In genomic region chr18:46247938-46248337, GRCh38 we compare ENCODE assay signal across 14 cellular contexts.
DNase-seq lines count a peak whose midpoint lies in the region; ATAC-seq and TF ChIP-seq lines count a peak whose summit lies in the region.
"Had no signal": no experiment of that assay in that cellular context is flagged by ENCODE, and none has a peak within 500 bp of the region (broad histone marks: within the 10 kb centered on the region; RNA-seq: fewer than 3 reads in every experiment).

No MANE protein-coding gene starts in this region.

- H3K4me1 ChIP-seq in H9 (ENCODE audit: insufficient read depth, low read length) = peaks cover 4% of the 10 kb centered on the region; the same call in 1 of the 2 replicates

- intact Hi-C loops in CD4-positive, alpha-beta T cell (cut with DNase I, micrococcal nuclease) = loop anchor here in 1 of 2 experiments (10.0 kb wide), 1 partner anchor 563 kb away; no protein-coding TSS in a partner anchor

- peaks cover 26% of the 10 kb centered on the region for H3K36me3 Mint-ChIP-seq in CD4-positive, alpha-beta T cell (ENCODE audit: low read depth)
- H3K36me3 Mint-ChIP-seq in H9 (ENCODE audit: insufficient read depth in 1 of 3, low read depth in 3 of 3) (peaks cover 0 to 2% (median 0%) of the 10 kb centered on the region in 3 experiments; a peak in 1 of 7 replicates), mesothelial cell of epicardium (no peaks in the 10 kb centered on the region)
- H3K36me3 Mint-ChIP-seq in activated CD8-positive, alpha-beta T cell treated with anti-CD3 and anti-CD28 coated beads, Interleukin-2, amount 10 ng/mL, durations not matched to agents 7 days and 5 days (ENCODE audit: low read depth) = peaks cover 61% of the 10 kb centered on the region

- no peak overlapping the region for H4K8ac ChIP-seq in H9 (replicated peaks; ENCODE audit: insufficient read length, low read depth, low read length)

- POLR2A ChIA-PET in CD4-positive, alpha-beta T cell (lab: Charles Lee) = no interaction called here
- POLR2A ChIA-PET in activated CD8-positive, alpha-beta T cell treated with anti-CD3 and anti-CD28 coated beads, Interleukin-2, amount 10 ng/mL, durations not matched to agents 7 days and 5 days (lab: Charles Lee) = interaction anchor here (0.9 kb wide), 1 partner anchor 75 kb away, joined by 6 read pairs; a partner anchor contains a TSS

- no peaks in the 10 kb centered on the region for H3K79me1 ChIP-seq in H9 (ENCODE audit: insufficient read depth, low read depth, low read length, poor library complexity, severe bottlenecking)

- no peak overlapping the region for H2BK5ac ChIP-seq in H9 (ENCODE audit: insufficient read length, low read length)

- TF ChIP-seq CTCF in CD4-positive, alpha-beta T cell (IDR thresholded peaks at IDR 0.05) = no peak
- TF ChIP-seq CTCF in H9 (conservative IDR thresholded peaks at IDR 0.05) (no peak), mesothelial cell of epicardium (IDR thresholded peaks at IDR 0.05; ENCODE audit: unreplicated experiment) (no peak)

- DNase-seq in CD4-positive, alpha-beta T cell = no peak
- DNase-seq in H9 (no peak), mesothelial cell of epicardium (ENCODE audit: low spot score in 2 of 2, unreplicated experiment in 2 of 2) (no peak), RKO (ENCODE audit: low spot score) (no peak), NOMO-1 treated with dmso at 0.1 percent for 144 hours (lab: John Stamatoyannopoulos, UW; ENCODE audit: unreplicated experiment) (no peak), NCI-H524 (lab: John Stamatoyannopoulos, UW) (no peak)
- no peak for DNase-seq in activated CD8-positive, alpha-beta T cell treated with anti-CD3 and anti-CD28 coated beads, Interleukin-2, amount 10 ng/mL, durations not matched to agents 7 days and 5 days
- DNase-seq: activated CD8-positive, alpha-beta memory T cell treated with anti-CD3 and anti-CD28 coated beads, Interleukin-2, amount 10 ng/mL, durations not matched to agents 7 days and 5 days; AML-193; effector memory CD4-positive, alpha-beta T cell; NCI-H2227 treated with DMSO at 0.1 percent for 48 hours had no signal

- no peaks in the 10 kb centered on the region for H3K9me3 ChIP-seq in CD4-positive, alpha-beta T cell (ENCODE audit: control insufficient read depth, low read length)
- no peaks in the 10 kb centered on the region for H3K9me3 ChIP-seq in H9 (ENCODE audit: control insufficient read depth, low read depth, low read length)
- H3K9me3 ChIP-seq: SJSA1 had no signal

- H3K27ac Mint-ChIP-seq in CD4-positive, alpha-beta T cell = peak overlapping the region; percentile 86
- H3K27ac Mint-ChIP-seq in H9 (peak overlapping the region; percentile 38 to 58 (median 41); a peak in 5 of 7 replicates), mesothelial cell of epicardium (peak overlapping the region; percentile 19)
- peak overlapping the region; percentile 80 for H3K27ac Mint-ChIP-seq in activated CD8-positive, alpha-beta T cell treated with anti-CD3 and anti-CD28 coated beads, Interleukin-2, amount 10 ng/mL, durations not matched to agents 7 days and 5 days

- no peaks in the 10 kb centered on the region for H3K27me3 ChIP-seq in CD4-positive, alpha-beta T cell (ENCODE audit: control insufficient read depth, insufficient read depth, low read length)
- no peaks in the 10 kb centered on the region for H3K27me3 ChIP-seq in H9 (ENCODE audit: insufficient read depth, low read length)
- H3K27me3 ChIP-seq: SJSA1 had no signal

- peak overlapping the region; percentile 33 for H3K27ac ChIP-seq in CD4-positive, alpha-beta T cell (ENCODE audit: low read depth, low read length)
- H3K27ac ChIP-seq in H9 (ENCODE audit: insufficient read length, low read depth, low read length) = no peak overlapping the region
- H3K27ac ChIP-seq: SJSA1 had no signal

- CTCF ChIA-PET in CD4-positive, alpha-beta T cell (lab: Charles Lee) = interaction anchor here (3.5 kb wide), 1 partner anchor 74 kb away, joined by 10 read pairs; a partner anchor contains a TSS
- CTCF ChIA-PET in activated CD8-positive, alpha-beta T cell treated with anti-CD3 and anti-CD28 coated beads, Interleukin-2, amount 10 ng/mL, durations not matched to agents 7 days and 5 days (lab: Charles Lee) = interaction anchor here (1.3 to 1.7 kb wide), 2 partner anchors 34 to 75 kb away, joined by 4 to 6 read pairs; a partner anchor contains a TSS

- no peak overlapping the region for H3K4me2 ChIP-seq in H9 (ENCODE audit: insufficient read depth, insufficient read length, low read length)

- H2BK120ac ChIP-seq in H9 (ENCODE audit: low read depth, low read length, poor library complexity, severe bottlenecking) = no peak overlapping the region

- ATAC-seq in CD4-positive, alpha-beta T cell (ENCODE audit: poor library complexity) = no peak
- ATAC-seq in activated CD8-positive, alpha-beta T cell treated with anti-CD3 and anti-CD28 coated beads, Interleukin-2, amount 10 ng/mL, durations not matched to agents 7 days and 5 days = no peak
- no peak for ATAC-seq in GM21390 (IDR thresholded peaks at IDR 0.05; ENCODE audit: unreplicated experiment)
- ATAC-seq: activated CD8-positive, alpha-beta memory T cell treated with anti-CD3 and anti-CD28 coated beads, Interleukin-2, amount 10 ng/mL, durations not matched to agents 7 days and 5 days; left lobe of liver had no signal

- H3K18ac ChIP-seq in H9 (ENCODE audit: insufficient read length, low read depth, low read length) = no peak overlapping the region

- no peak overlapping the region for H3K14ac ChIP-seq in H9 (ENCODE audit: insufficient read depth, low read length)

- no peaks in the 10 kb centered on the region; the same call in 1 of the 2 replicates for H3K79me2 ChIP-seq in H9 (ENCODE audit: insufficient read depth, low read length)

- no peaks in the 10 kb centered on the region for H3K23me2 ChIP-seq in H9 (ENCODE audit: insufficient read length, low read depth, low read length, poor library complexity, severe bottlenecking)

- no peak overlapping the region for H4K91ac ChIP-seq in H9 (ENCODE audit: insufficient read length, low read depth, low read length)

- no peaks in the 10 kb centered on the region for H4K20me1 ChIP-seq in H9 (ENCODE audit: control insufficient read depth, insufficient read depth, insufficient read length)

- peaks cover 59% of the 10 kb centered on the region for H3K4me1 Mint-ChIP-seq in CD4-positive, alpha-beta T cell (ENCODE audit: low read depth)
- H3K4me1 Mint-ChIP-seq in H9 = peaks cover 36 to 42% of the 10 kb centered on the region in 2 experiments
- H3K4me1 Mint-ChIP-seq in activated CD8-positive, alpha-beta T cell treated with anti-CD3 and anti-CD28 coated beads, Interleukin-2, amount 10 ng/mL, durations not matched to agents 7 days and 5 days (ENCODE audit: low read depth) = peaks cover 58% of the 10 kb centered on the region
- H3K4me1 Mint-ChIP-seq in mesothelial cell of epicardium = peaks cover 25% of the 10 kb centered on the region

- no peak overlapping the region for H4K5ac ChIP-seq in H9 (ENCODE audit: insufficient read length, low read depth, low read length)

- no CpG with 5 or more reads among the region's 3 CpGs for WGBS in H9 (ENCODE audit: extremely low coverage, insufficient read length, low lambda C conversion rate)

- no peak overlapping the region for H2AK5ac ChIP-seq in H9 (ENCODE audit: insufficient read length, low read length)

- no peak overlapping the region for H2BK12ac ChIP-seq in H9 (ENCODE audit: insufficient read length, low read depth, low read length)

- H2BK20ac ChIP-seq in H9 (ENCODE audit: low read depth, low read length, poor library complexity, severe bottlenecking) = no peak overlapping the region

- H3K27me3 Mint-ChIP-seq in CD4-positive, alpha-beta T cell = no peaks in the 10 kb centered on the region
- no peaks in the 10 kb centered on the region for H3K27me3 Mint-ChIP-seq in H9 (ENCODE audit: low read depth)
- no peaks in the 10 kb centered on the region for H3K27me3 Mint-ChIP-seq in activated CD8-positive, alpha-beta T cell treated with anti-CD3 and anti-CD28 coated beads, Interleukin-2, amount 10 ng/mL, durations not matched to agents 7 days and 5 days (ENCODE audit: low read depth)
- no peaks in the 10 kb centered on the region for H3K27me3 Mint-ChIP-seq in mesothelial cell of epicardium (ENCODE audit: low read depth)
- H3K27me3 Mint-ChIP-seq: activated CD8-positive, alpha-beta memory T cell treated with anti-CD3 and anti-CD28 coated beads, Interleukin-2, amount 10 ng/mL, durations not matched to agents 7 days and 5 days had no signal

- H3K9me3 Mint-ChIP-seq in CD4-positive, alpha-beta T cell = no peaks in the 10 kb centered on the region
- H3K9me3 Mint-ChIP-seq in H9 (no peaks in the 10 kb centered on the region), mesothelial cell of epicardium (no peaks in the 10 kb centered on the region)
- no peaks in the 10 kb centered on the region for H3K9me3 Mint-ChIP-seq in activated CD8-positive, alpha-beta T cell treated with anti-CD3 and anti-CD28 coated beads, Interleukin-2, amount 10 ng/mL, durations not matched to agents 7 days and 5 days (ENCODE audit: insufficient read depth)

- no peak overlapping the region for H3K4ac ChIP-seq in H9 (ENCODE audit: low read depth, low read length)

- no peak overlapping the region for H2AFZ ChIP-seq in H9 (ENCODE audit: low read length)

- H3K23ac ChIP-seq in H9 (ENCODE audit: insufficient read length, low read depth, low read length) = no peak overlapping the region

- H2BK15ac ChIP-seq in H9 (ENCODE audit: low read depth, low read length) = no peak overlapping the region

- H3T11ph ChIP-seq in H9 (ENCODE audit: low read length) = no peak overlapping the region

- H3K4me3 Mint-ChIP-seq in CD4-positive, alpha-beta T cell = peak overlapping the region; percentile 35
- no peak overlapping the region for H3K4me3 Mint-ChIP-seq in H9
- H3K4me3 Mint-ChIP-seq in activated CD8-positive, alpha-beta T cell treated with anti-CD3 and anti-CD28 coated beads, Interleukin-2, amount 10 ng/mL, durations not matched to agents 7 days and 5 days = no peak overlapping the region
- H3K4me3 Mint-ChIP-seq in mesothelial cell of epicardium = no peak overlapping the region
- H3K4me3 Mint-ChIP-seq: activated CD8-positive, alpha-beta memory T cell treated with anti-CD3 and anti-CD28 coated beads, Interleukin-2, amount 10 ng/mL, durations not matched to agents 7 days and 5 days had no signal

- no peak overlapping the region for H3K9ac ChIP-seq in H9 (ENCODE audit: extremely low read depth, insufficient read length, low read length)

- no peak overlapping the region for H3K56ac ChIP-seq in H9 (ENCODE audit: insufficient read length, low read depth, low read length)

Comparison
In these comparisons a context has a peak if more than half of its experiments do, and no peak if none do; other contexts are left out.
1. H3K27ac Mint-ChIP-seq: peak in every context shown above with its lines; median percentile 86 in CD4-positive, alpha-beta T cell; 80 in activated CD8-positive, alpha-beta T cell treated with anti-CD3 and anti-CD28 coated beads, Interleukin-2, amount 10 ng/mL, durations not matched to agents 7 days and 5 days; 41 in H9; 19 in mesothelial cell of epicardium.